Comparison of ENCODE assay signal across 19 cellular contexts in the genomic region with DNA sequence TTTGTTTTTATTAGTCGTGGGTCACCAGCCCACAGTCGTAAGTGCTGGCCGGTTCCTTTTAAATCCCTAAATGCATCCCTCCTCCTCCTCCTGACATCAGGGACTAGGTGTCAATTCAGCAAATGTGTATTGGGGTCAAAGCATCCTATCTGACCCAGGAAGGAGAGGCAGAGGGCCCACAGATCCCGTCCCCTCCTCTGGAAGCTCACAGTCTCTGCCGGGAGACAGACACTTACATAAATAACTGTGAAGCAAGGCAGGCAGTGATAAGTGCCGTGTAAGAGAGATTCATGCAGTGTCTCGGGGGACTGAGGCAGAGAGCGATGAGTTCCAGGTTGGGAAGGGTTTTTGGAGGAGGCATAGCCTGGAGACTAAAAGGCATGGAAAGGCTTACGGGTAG. TPM values are rescaled to one million over a fixed set of nuclear protein-coding genes. Genes with fewer than 3 reads are reported as not detected.
DNase-seq lines count a peak whose midpoint lies in the region; ATAC-seq and TF ChIP-seq lines count a peak whose summit lies in the region.
"Had no signal": no experiment of that assay in that cellular context is flagged by ENCODE, and none has a peak within 500 bp of the region (broad histone marks: within the 10 kb centered on the region; RNA-seq: fewer than 3 reads in every experiment).

No MANE protein-coding gene starts in this region.

- H3K4me2 ChIP-seq in GM23338 (peak overlapping the region; percentile 20; the same call in 1 of the 2 replicates), OCI-LY1 (ENCODE audit: low read length) (no peak overlapping the region)
- H3K4me2 ChIP-seq: BLaER1 treated with 17β-estradiol and CSF1 and Interleukin-3, amounts not matched to agents 10 nM and 100 nM had no signal

- H3K4me3 Mint-ChIP-seq in GM23338, result no peak overlapping the region
- peak overlapping the region in 1 of 5 experiments; percentile 25 for H3K4me3 Mint-ChIP-seq in brain
- H3K4me3 Mint-ChIP-seq in nephron progenitor cell, result no peak overlapping the region
- H3K4me3 Mint-ChIP-seq: CD8-positive, alpha-beta T cell; HFFc6 had no signal

- H3K4me1 Mint-ChIP-seq in GM23338 (peaks cover 4% of the 10 kb centered on the region; the same call in 2 of the 3 replicates), brain (peaks cover 5% of the 10 kb centered on the region), nephron progenitor cell (peaks cover 19% of the 10 kb centered on the region)

- H3K27me3 ChIP-seq in GM23338 (ENCODE audit: insufficient read depth) (no peaks in the 10 kb centered on the region), OCI-LY1 (ENCODE audit: insufficient read depth, low read length) (no peaks in the 10 kb centered on the region), breast epithelium (no peaks in the 10 kb centered on the region)
- H3K27me3 ChIP-seq: BLaER1 treated with 17β-estradiol and CSF1 and Interleukin-3, amounts not matched to agents 10 nM and 100 nM had no signal

- H3F3A ChIP-seq in GM23338 (replicated peaks; ENCODE audit: low read depth) (no peaks in the 10 kb centered on the region), OCI-LY1 (ENCODE audit: insufficient read depth, low read length) (no peaks in the 10 kb centered on the region)

- H3K4me3 ChIP-seq in GM23338 (no peak overlapping the region), OCI-LY1 (ENCODE audit: low read depth, low read length, poor library complexity, severe bottlenecking) (no peak overlapping the region), breast epithelium (no peak overlapping the region)
- H3K4me3 ChIP-seq: BLaER1 treated with 17β-estradiol and CSF1 and Interleukin-3, amounts not matched to agents 10 nM and 100 nM; GM23248 had no signal

- TF ChIP-seq CTCF in GM23338 (conservative IDR thresholded peaks at IDR 0.05; ENCODE audit: low read depth in 2 of 2) (no peak), OCI-LY1 (IDR thresholded peaks at IDR 0.05; ENCODE audit: low read length) (no peak), brain (conservative IDR thresholded peaks at IDR 0.05) (no peak), nephron progenitor cell (IDR thresholded peaks at IDR 0.05) (no peak), breast epithelium (IDR thresholded peaks at IDR 0.05) (no peak)

- DNase-seq in GM23338 (ENCODE audit: low spot score), result no peak
- DNase-seq in nephron progenitor cell, result no peak
- no peak for DNase-seq in NOMO-1 treated with dmso at 0.1 percent for 144 hours (lab: John Stamatoyannopoulos, UW; ENCODE audit: unreplicated experiment)
- no peak for DNase-seq in breast epithelium (ENCODE audit: low spot score in 2 of 2)
- DNase-seq: 8988T; Calu3; CD8-positive, alpha-beta T cell; DMS79 treated with DMSO at 0.1 percent for 48 hours; GF-D8; GM23248; HFFc6 had no signal

- no peaks in the 10 kb centered on the region for H3K9me2 ChIP-seq in GM23338 (ENCODE audit: insufficient read depth)
- no peaks in the 10 kb centered on the region for H3K9me2 ChIP-seq in OCI-LY1 (ENCODE audit: low read depth, low read length)

- H3K9ac ChIP-seq in OCI-LY1 (ENCODE audit: low read length), result no peak overlapping the region
- H3K9ac ChIP-seq: BLaER1 treated with 17β-estradiol and CSF1 and Interleukin-3, amounts not matched to agents 10 nM and 100 nM; GM23248 had no signal

- H3K36me3 Mint-ChIP-seq in GM23338 (ENCODE audit: low read depth), result peaks cover 21% of the 10 kb centered on the region
- peaks cover 51% of the 10 kb centered on the region for H3K36me3 Mint-ChIP-seq in brain
- peaks cover 64% of the 10 kb centered on the region for H3K36me3 Mint-ChIP-seq in nephron progenitor cell (ENCODE audit: low read depth)

- H3K27ac ChIP-seq in GM23338 (ENCODE audit: low read depth) (0 out of 2 replicates have a peak overlapping the region, but pooled peaks have one; percentile 62), OCI-LY1 (ENCODE audit: low read depth, low read length, poor library complexity, severe bottlenecking) (peak overlapping the region; percentile 87), breast epithelium (no peak overlapping the region)
- H3K27ac ChIP-seq: BLaER1 treated with 17β-estradiol and CSF1 and Interleukin-3, amounts not matched to agents 10 nM and 100 nM; GM23248 had no signal

- H3K9me3 ChIP-seq in OCI-LY1 (ENCODE audit: low read length) (no peaks in the 10 kb centered on the region), breast epithelium (no peaks in the 10 kb centered on the region)

- ATAC-seq in GM23338 (no peak), HG02588 (IDR thresholded peaks at IDR 0.05; ENCODE audit: unreplicated experiment) (no peak), HG03442 (IDR thresholded peaks at IDR 0.05; ENCODE audit: unreplicated experiment) (no peak)
- ATAC-seq: CD8-positive, alpha-beta T cell; HCT116 had no signal

- intact Hi-C loops in breast epithelium (cut with DNase I; ENCODE audit: low total_unique reads), result no loop called here

- H3K9me3 Mint-ChIP-seq in GM23338, result no peaks in the 10 kb centered on the region
- H3K9me3 Mint-ChIP-seq in brain, result peaks cover 0 to 4% (median 0%) of the 10 kb centered on the region in 5 experiments
- H3K9me3 Mint-ChIP-seq in nephron progenitor cell, result peaks cover 4% of the 10 kb centered on the region
- H3K9me3 Mint-ChIP-seq: CD8-positive, alpha-beta T cell; HFFc6 had no signal

- H3K4me1 ChIP-seq in GM23338 (ENCODE audit: insufficient read depth) (peaks cover 7% of the 10 kb centered on the region; the same call in 1 of the 2 replicates), OCI-LY1 (ENCODE audit: insufficient read depth, low read length, severe bottlenecking) (peaks cover 21% of the 10 kb centered on the region), breast epithelium (no peaks in the 10 kb centered on the region)

- no peaks in the 10 kb centered on the region for H4K20me1 ChIP-seq in GM23338 (replicated peaks; ENCODE audit: insufficient read depth)
- H4K20me1 ChIP-seq in OCI-LY1 (ENCODE audit: insufficient read depth, low read length), result no peaks in the 10 kb centered on the region
- H4K20me1 ChIP-seq: BLaER1 treated with 17β-estradiol and CSF1 and Interleukin-3, amounts not matched to agents 10 nM and 100 nM had no signal

- TF ChIP-seq POLR2A in breast epithelium (IDR thresholded peaks at IDR 0.05), result no peak

- H3K79me2 ChIP-seq in GM23338 (replicated peaks; ENCODE audit: insufficient read depth) (no peaks in the 10 kb centered on the region), OCI-LY1 (ENCODE audit: insufficient read depth, low read length) (no peaks in the 10 kb centered on the region)

- H3K27me3 Mint-ChIP-seq in GM23338 (ENCODE audit: insufficient read depth, low read depth, poor library complexity) (no peaks in the 10 kb centered on the region), brain (no peaks in the 10 kb centered on the region), nephron progenitor cell (ENCODE audit: low read depth, poor library complexity) (peaks cover 3% of the 10 kb centered on the region)

- no peak overlapping the region for H2AFZ ChIP-seq in GM23338
- H2AFZ ChIP-seq in OCI-LY1 (ENCODE audit: low read length), result no peak overlapping the region
- H2AFZ ChIP-seq: GM23248 had no signal

- H3K36me3 ChIP-seq in GM23338 (ENCODE audit: insufficient read depth), result no peaks in the 10 kb centered on the region
- H3K36me3 ChIP-seq in OCI-LY1 (ENCODE audit: insufficient read depth, low read length), result peaks cover 38% of the 10 kb centered on the region
- H3K36me3 ChIP-seq in breast epithelium, result no peaks in the 10 kb centered on the region

- peak overlapping the region; percentile 25; the same call in 1 of the 2 replicates for H3K27ac Mint-ChIP-seq in GM23338
- H3K27ac Mint-ChIP-seq in brain, result peak overlapping the region in 3 of 5 experiments; percentile 68 to 94 (median 86)
- peak overlapping the region; percentile 44 for H3K27ac Mint-ChIP-seq in nephron progenitor cell
- H3K27ac Mint-ChIP-seq: CD8-positive, alpha-beta T cell; HFFc6 had no signal

TF ChIP-seq in GM23338, 12 proteins besides CTCF, POLR2A, EP300 and RAD21 (continues in another document):
- TF ChIP-seq, protein P1, sequence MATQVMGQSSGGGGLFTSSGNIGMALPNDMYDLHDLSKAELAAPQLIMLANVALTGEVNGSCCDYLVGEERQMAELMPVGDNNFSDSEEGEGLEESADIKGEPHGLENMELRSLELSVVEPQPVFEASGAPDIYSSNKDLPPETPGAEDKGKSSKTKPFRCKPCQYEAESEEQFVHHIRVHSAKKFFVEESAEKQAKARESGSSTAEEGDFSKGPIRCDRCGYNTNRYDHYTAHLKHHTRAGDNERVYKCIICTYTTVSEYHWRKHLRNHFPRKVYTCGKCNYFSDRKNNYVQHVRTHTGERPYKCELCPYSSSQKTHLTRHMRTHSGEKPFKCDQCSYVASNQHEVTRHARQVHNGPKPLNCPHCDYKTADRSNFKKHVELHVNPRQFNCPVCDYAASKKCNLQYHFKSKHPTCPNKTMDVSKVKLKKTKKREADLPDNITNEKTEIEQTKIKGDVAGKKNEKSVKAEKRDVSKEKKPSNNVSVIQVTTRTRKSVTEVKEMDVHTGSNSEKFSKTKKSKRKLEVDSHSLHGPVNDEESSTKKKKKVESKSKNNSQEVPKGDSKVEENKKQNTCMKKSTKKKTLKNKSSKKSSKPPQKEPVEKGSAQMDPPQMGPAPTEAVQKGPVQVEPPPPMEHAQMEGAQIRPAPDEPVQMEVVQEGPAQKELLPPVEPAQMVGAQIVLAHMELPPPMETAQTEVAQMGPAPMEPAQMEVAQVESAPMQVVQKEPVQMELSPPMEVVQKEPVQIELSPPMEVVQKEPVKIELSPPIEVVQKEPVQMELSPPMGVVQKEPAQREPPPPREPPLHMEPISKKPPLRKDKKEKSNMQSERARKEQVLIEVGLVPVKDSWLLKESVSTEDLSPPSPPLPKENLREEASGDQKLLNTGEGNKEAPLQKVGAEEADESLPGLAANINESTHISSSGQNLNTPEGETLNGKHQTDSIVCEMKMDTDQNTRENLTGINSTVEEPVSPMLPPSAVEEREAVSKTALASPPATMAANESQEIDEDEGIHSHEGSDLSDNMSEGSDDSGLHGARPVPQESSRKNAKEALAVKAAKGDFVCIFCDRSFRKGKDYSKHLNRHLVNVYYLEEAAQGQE (IDR thresholded peaks at IDR 0.05; ENCODE audit: unreplicated experiment), result no peak

RNA-seq across cellular contexts. Expression of gene HRK, which starts 44.2 kb away (rescaled TPM):
- 1.0 and 1.9 TPM in 2 replicates for total RNA-seq in GM23338 (2014; rRNA removed; shearing (Covaris generic))
- polyA plus RNA-seq in GM23338 (2016; fragmentation: Nextera tagmentation; extraction: Ambion mirVana), result 1.7 and 1.9 TPM in 2 replicates
- polyA plus RNA-seq in brain (ENCODE audit: insufficient read depth, low read depth, low replicate concordance), result 1.9 TPM
- total RNA-seq in breast epithelium, result under 1 TPM; 0.15 to 0.33 (median 0.16) TPM
- total RNA-seq: Calu3, GM23248, HFFc6, HT-29 had no signal
- polyA plus RNA-seq: AG04450, GM23248 had no signal

Comparison
In these comparisons a context has a peak if more than half of its experiments do, and no peak if none do; other contexts are left out.
1. H3K27ac ChIP-seq: peak in GM23338 (single experiment) and OCI-LY1 (single experiment); none in breast epithelium (0 of 2).
2. H3K27ac Mint-ChIP-seq: peak in every context shown above with its lines; median percentile 86 in brain; 44 in nephron progenitor cell; 25 in GM23338.